ENCODE assay signal across 30 cellular contexts in genomic region chr9:126221480-126221879, GRCh38.
"Had no signal": no experiment of that assay in that cellular context is flagged by ENCODE, and none has a peak within 500 bp of the region (broad histone marks: within the 10 kb centered on the region; RNA-seq: fewer than 3 reads in every experiment).

No MANE protein-coding gene starts in this region.

- H3K4me2 ChIP-seq: smooth muscle cell had no signal

- H3K27me3 ChIP-seq: testis had no signal

- H3K9me3 ChIP-seq: neutrophil, pancreas, prostate gland, suprapubic skin, testis, transverse colon, upper lobe of right lung, uterus had no signal

- FAIRE-seq: pancreas had no signal

- H3K4me1 ChIP-seq: pancreas, prostate gland, testis, transverse colon, upper lobe of right lung, uterus had no signal

- H3K27ac Mint-ChIP-seq: natural killer cell treated with Interleukin-12 subunit alpha and Interleukin-12 subunit beta and Interleukin-15 and Interleukin-18, amount 100 ng/mL, for 72 hours; nephron progenitor cell; stimulated activated memory B cell treated with anti-CD40 and anti-IgM and Interleukin-4, amounts not matched to agents 10 μg/mL and 1 μg/mL and 100 μg/mL, for 72 hours; stimulated activated naive CD8-positive, alpha-beta T cell treated with anti-CD3 and anti-CD28 coated beads, Interleukin-15, amount 100 ng/mL, for 72 hours; type B pancreatic cell had no signal

- ATAC-seq: naive thymus-derived CD8-positive, alpha-beta T cell; natural killer cell treated with Interleukin-12 subunit alpha and Interleukin-12 subunit beta and Interleukin-15 and Interleukin-18, amount 100 ng/mL, for 72 hours; pancreas; right cardiac atrium; sciatic nerve; stimulated activated memory B cell treated with anti-CD40 and anti-IgM and Interleukin-4, amounts not matched to agents 10 μg/mL and 1 μg/mL and 100 μg/mL, for 72 hours; stimulated activated naive CD8-positive, alpha-beta T cell treated with anti-CD3 and anti-CD28 coated beads, Interleukin-15, amount 100 ng/mL, for 72 hours; stimulated activated naive CD8-positive, alpha-beta T cell treated with anti-CD3 and anti-CD28 coated beads, Interleukin-15, Interleukin-2, amounts not matched to agents 100 U/mL and 50 U/mL, for 24 hours; upper lobe of right lung had no signal

- H3K4me1 Mint-ChIP-seq: neural crest cell; stimulated activated memory B cell treated with anti-CD40 and anti-IgM and Interleukin-4, amounts not matched to agents 10 μg/mL and 1 μg/mL and 100 μg/mL, for 72 hours; stimulated activated naive CD8-positive, alpha-beta T cell treated with anti-CD3 and anti-CD28 coated beads, Interleukin-15, amount 100 ng/mL, for 72 hours had no signal

- H3K36me3 ChIP-seq: neutrophil, pancreas, prostate gland, spleen, suprapubic skin, tibial artery, transverse colon, upper lobe of right lung, uterus had no signal

- H3K36me3 Mint-ChIP-seq: natural killer cell treated with Interleukin-12 subunit alpha and Interleukin-12 subunit beta and Interleukin-15 and Interleukin-18, amount 100 ng/mL, for 72 hours; stimulated activated memory B cell treated with anti-CD40 and anti-IgM and Interleukin-4, amounts not matched to agents 10 μg/mL and 1 μg/mL and 100 μg/mL, for 72 hours; type B pancreatic cell had no signal

- H3K27ac ChIP-seq: neutrophil, pancreas, prostate gland, skin epidermis, spleen, suprapubic skin, testis, tibial artery, transverse colon, upper lobe of right lung, uterus had no signal

- H3K4me3 ChIP-seq: pancreas, prostate gland, skin epidermis, smooth muscle cell, spleen, suprapubic skin, tibial artery, transverse colon, upper lobe of right lung, uterus had no signal

- H3K4me3 Mint-ChIP-seq: natural killer cell treated with Interleukin-12 subunit alpha and Interleukin-12 subunit beta and Interleukin-15 and Interleukin-18, amount 100 ng/mL, for 72 hours; nephron progenitor cell; neural crest cell; stimulated activated memory B cell treated with anti-CD40 and anti-IgM and Interleukin-4, amounts not matched to agents 10 μg/mL and 1 μg/mL and 100 μg/mL, for 72 hours; stimulated activated naive CD8-positive, alpha-beta T cell treated with anti-CD3 and anti-CD28 coated beads, Interleukin-15, amount 100 ng/mL, for 72 hours; type B pancreatic cell had no signal

- H3K9me3 Mint-ChIP-seq: natural killer cell treated with Interleukin-12 subunit alpha and Interleukin-12 subunit beta and Interleukin-15 and Interleukin-18, amount 100 ng/mL, for 72 hours; stimulated activated memory B cell treated with anti-CD40 and anti-IgM and Interleukin-4, amounts not matched to agents 10 μg/mL and 1 μg/mL and 100 μg/mL, for 72 hours; stimulated activated naive CD8-positive, alpha-beta T cell treated with anti-CD3 and anti-CD28 coated beads, Interleukin-15, amount 100 ng/mL, for 72 hours; type B pancreatic cell had no signal

- DNase-seq: naive thymus-derived CD8-positive, alpha-beta T cell; nephron progenitor cell; nucleus accumbens; pancreas; right cardiac atrium; spleen; stimulated activated CD4-positive, alpha-beta T cell treated with anti-CD3 and anti-CD28 coated beads, Interleukin-12 subunit alpha, Interleukin-12 subunit beta, amount 100 ng/mL, for 4 hours; stimulated activated CD4-positive, alpha-beta T cell treated with anti-CD3 and anti-CD28 coated beads, Interleukin-1b, Interleukin-23, amount 100 ng/mL, for 48 hours; stimulated activated CD4-positive, alpha-beta T cell treated with anti-CD3 and anti-CD28 coated beads, Interleukin-4, amount 100 ng/mL, for 1 hour; stimulated activated CD4-positive, alpha-beta T cell treated with anti-CD3 and anti-CD28 coated beads, Interleukin-4, amount 100 ng/mL, for 4 hours; stimulated activated CD8-positive, alpha-beta memory T cell treated with anti-CD3 and anti-CD28 coated beads, Interleukin-4, amount 100 ng/mL, for 48 hours; stimulated activated naive CD4-positive, alpha-beta T cell; stimulated activated naive CD8-positive, alpha-beta T cell treated with anti-CD3 and anti-CD28 coated beads, Interleukin-15, amount 100 ng/mL, for 72 hours; stimulated activated naive CD8-positive, alpha-beta T cell treated with anti-CD3 and anti-CD28 coated beads, Interleukin-15, Interleukin-2, amounts not matched to agents 100 U/mL and 50 U/mL, for 24 hours; substantia nigra; testis; tibial artery; transverse colon; upper lobe of right lung; uterus had no signal
